In the genomic region with DNA sequence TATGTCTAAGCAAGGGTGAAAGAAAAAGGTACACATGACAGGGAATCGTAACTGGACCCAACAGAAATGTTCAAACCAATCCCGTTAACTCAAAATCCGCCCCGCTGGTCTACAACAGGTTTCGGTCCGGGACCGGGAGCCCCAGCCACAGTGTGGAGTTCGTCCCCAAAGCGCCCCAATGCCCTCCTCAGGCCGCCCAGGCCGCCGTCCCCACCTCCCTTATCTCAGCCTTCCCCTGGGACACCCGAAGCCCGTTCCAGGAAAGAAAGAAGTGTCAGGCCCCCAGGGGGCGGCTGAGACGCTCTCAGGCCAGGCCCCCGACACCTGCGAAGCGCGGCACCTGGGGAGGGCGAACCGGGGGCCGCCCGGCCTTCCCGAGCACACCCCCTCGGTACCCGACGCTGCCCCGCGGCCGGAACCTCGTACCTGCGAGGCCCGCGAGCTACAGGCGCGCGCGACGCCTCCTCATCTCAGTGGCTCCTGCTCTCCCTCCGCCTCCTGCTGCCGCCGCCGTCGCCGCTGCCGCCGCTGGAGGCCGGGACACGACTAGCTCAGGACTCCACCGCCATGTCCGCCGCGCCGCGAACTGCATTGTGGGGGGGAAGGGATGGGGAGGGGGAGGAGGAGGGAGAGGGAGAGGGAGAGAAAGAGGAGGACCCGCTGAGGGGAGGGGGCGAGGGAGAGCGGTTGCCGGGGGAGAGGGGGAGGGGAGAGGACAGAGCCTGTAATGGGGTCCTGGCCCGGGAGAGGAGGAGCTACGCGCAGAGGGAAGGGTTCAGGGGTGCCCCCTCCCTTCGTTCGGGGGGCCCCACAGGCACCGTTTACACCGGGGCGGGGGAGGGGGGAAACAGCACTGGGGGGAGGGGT, we compare ENCODE assay signal across 8 cellular contexts. TPM values are rescaled to one million over a fixed set of nuclear protein-coding genes. Genes with fewer than 3 reads are reported as not detected.
DNase-seq lines count a peak whose midpoint lies in the region; ATAC-seq and TF ChIP-seq lines count a peak whose summit lies in the region.

A gene with protein sequence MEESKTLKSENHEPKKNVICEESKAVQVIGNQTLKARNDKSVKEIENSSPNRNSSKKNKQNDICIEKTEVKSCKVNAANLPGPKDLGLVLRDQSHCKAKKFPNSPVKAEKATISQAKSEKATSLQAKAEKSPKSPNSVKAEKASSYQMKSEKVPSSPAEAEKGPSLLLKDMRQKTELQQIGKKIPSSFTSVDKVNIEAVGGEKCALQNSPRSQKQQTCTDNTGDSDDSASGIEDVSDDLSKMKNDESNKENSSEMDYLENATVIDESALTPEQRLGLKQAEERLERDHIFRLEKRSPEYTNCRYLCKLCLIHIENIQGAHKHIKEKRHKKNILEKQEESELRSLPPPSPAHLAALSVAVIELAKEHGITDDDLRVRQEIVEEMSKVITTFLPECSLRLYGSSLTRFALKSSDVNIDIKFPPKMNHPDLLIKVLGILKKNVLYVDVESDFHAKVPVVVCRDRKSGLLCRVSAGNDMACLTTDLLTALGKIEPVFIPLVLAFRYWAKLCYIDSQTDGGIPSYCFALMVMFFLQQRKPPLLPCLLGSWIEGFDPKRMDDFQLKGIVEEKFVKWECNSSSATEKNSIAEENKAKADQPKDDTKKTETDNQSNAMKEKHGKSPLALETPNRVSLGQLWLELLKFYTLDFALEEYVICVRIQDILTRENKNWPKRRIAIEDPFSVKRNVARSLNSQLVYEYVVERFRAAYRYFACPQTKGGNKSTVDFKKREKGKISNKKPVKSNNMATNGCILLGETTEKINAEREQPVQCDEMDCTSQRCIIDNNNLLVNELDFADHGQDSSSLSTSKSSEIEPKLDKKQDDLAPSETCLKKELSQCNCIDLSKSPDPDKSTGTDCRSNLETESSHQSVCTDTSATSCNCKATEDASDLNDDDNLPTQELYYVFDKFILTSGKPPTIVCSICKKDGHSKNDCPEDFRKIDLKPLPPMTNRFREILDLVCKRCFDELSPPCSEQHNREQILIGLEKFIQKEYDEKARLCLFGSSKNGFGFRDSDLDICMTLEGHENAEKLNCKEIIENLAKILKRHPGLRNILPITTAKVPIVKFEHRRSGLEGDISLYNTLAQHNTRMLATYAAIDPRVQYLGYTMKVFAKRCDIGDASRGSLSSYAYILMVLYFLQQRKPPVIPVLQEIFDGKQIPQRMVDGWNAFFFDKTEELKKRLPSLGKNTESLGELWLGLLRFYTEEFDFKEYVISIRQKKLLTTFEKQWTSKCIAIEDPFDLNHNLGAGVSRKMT (N-terminal part only) (minus strand): TSS at position 588 of the 867 bp plus-strand sequence. CDS start 26,812 bp downstream, outside the sequence.

- no peaks in the 10 kb centered on the region for H3K36me3 Mint-ChIP-seq in activated naive CD4-positive, alpha-beta T cell treated with anti-CD3 and anti-CD28 coated beads, Interleukin-2, amount 50 U/mL, for 72 hours

- H3K27me3 ChIP-seq in MG63 = no peaks in the 10 kb centered on the region
- H3K27me3 ChIP-seq in osteoblast (ENCODE audit: insufficient read depth, low read length) = no peaks in the 10 kb centered on the region

- no peak for TF ChIP-seq CTCF in osteoblast (IDR thresholded peaks at IDR 0.05; ENCODE audit: extremely low read depth, low read depth, low read length)

- H3K9me3 ChIP-seq in MG63 = no peaks in the 10 kb centered on the region
- no peaks in the 10 kb centered on the region for H3K9me3 ChIP-seq in SK-N-MC (ENCODE audit: low read depth, low read length)
- no peaks in the 10 kb centered on the region for H3K9me3 ChIP-seq in osteoblast (ENCODE audit: low read depth, low read length)

- H2AFZ ChIP-seq in osteoblast (ENCODE audit: low read length) = peak within 1 kb of the TSS; percentile 90

- H3K36me3 ChIP-seq in MG63 (no peaks in the 10 kb centered on the region), SK-N-MC (ENCODE audit: insufficient read depth, low read length) (no peaks in the 10 kb centered on the region), osteoblast (ENCODE audit: insufficient read depth, low read length) (no peaks in the 10 kb centered on the region)

- peak within 1 kb of the TSS; percentile 97 for H3K4me2 ChIP-seq in osteoblast (ENCODE audit: insufficient read depth, low read length)

- H3K27ac ChIP-seq in SK-N-MC (peak within 1 kb of the TSS; percentile 84), osteoblast (ENCODE audit: low read depth, low read length) (peak within 1 kb of the TSS; percentile 66), temporal lobe (ENCODE audit: low read depth, low read length) (peak within 1 kb of the TSS; percentile 61)

- intact Hi-C loops in head of caudate nucleus (cut with DNase I) = loop anchor here (10.0 kb wide), 2 partner anchors 148 to 152 kb away; a partner anchor contains a TSS

- ATAC-seq in GM21825 (IDR thresholded peaks at IDR 0.05; ENCODE audit: unreplicated experiment) = peak; percentile 36
- ATAC-seq in activated naive CD4-positive, alpha-beta T cell treated with anti-CD3 and anti-CD28 coated beads, Interleukin-2, amount 50 U/mL, for 72 hours = peak; percentile 62 to 65

- peak within 1 kb of the TSS; percentile 87 for H3K9ac ChIP-seq in SK-N-MC (ENCODE audit: insufficient read length)

- peaks cover 12% of the 10 kb centered on the region for H3K4me1 ChIP-seq in osteoblast (ENCODE audit: insufficient read depth, low read length)

- peak within 1 kb of the TSS; percentile 94 for H3K4me3 ChIP-seq in MG63
- H3K4me3 ChIP-seq in SK-N-MC = peak within 1 kb of the TSS; percentile 96
- H3K4me3 ChIP-seq in osteoblast (ENCODE audit: insufficient read depth, low read length) = peak within 1 kb of the TSS; percentile 87

- H3K9me3 Mint-ChIP-seq in activated naive CD4-positive, alpha-beta T cell treated with anti-CD3 and anti-CD28 coated beads, Interleukin-2, amount 50 U/mL, for 72 hours = no peaks in the 10 kb centered on the region

- peaks cover 47% of the 10 kb centered on the region for H3K79me2 ChIP-seq in osteoblast (ENCODE audit: insufficient read depth, low read length)

- peak; percentile 86 for DNase-seq in DMS79 (lab: John Stamatoyannopoulos, UW)
- DNase-seq in MG63 = peak; percentile 76
- DNase-seq in SK-N-MC (ENCODE audit: low read depth, low spot score) = peak; percentile 18
- DNase-seq in activated naive CD4-positive, alpha-beta T cell treated with anti-CD3 and anti-CD28 coated beads, Interleukin-2, amount 50 U/mL, for 72 hours (ENCODE audit: low spot score in 2 of 2) = peak; percentile 73 to 76
- peak; percentile 53 to 91 (median 79) for DNase-seq in head of caudate nucleus
- DNase-seq in osteoblast (ENCODE audit: insufficient read length, low spot score, missing footprints) = peak; percentile 88

- peaks cover 23% of the 10 kb centered on the region for H4K20me1 ChIP-seq in osteoblast (ENCODE audit: insufficient read depth, low read length)

- H3K27ac Mint-ChIP-seq in activated naive CD4-positive, alpha-beta T cell treated with anti-CD3 and anti-CD28 coated beads, Interleukin-2, amount 50 U/mL, for 72 hours = peak within 1 kb of the TSS in 1 of 2 donors; percentile 84

RNA-seq across cellular contexts. Expression of the gene that starts here (rescaled TPM):
- total RNA-seq in MG63 (2014; rRNA removed; shearing (Covaris generic); ENCODE audit: low replicate concordance) = 10.9 and 60.2 TPM in 2 replicates
- total RNA-seq in activated naive CD4-positive, alpha-beta T cell treated with anti-CD3 and anti-CD28 coated beads, Interleukin-2, amount 50 U/mL, for 72 hours = 100 to 1,000 TPM in 1 of 2 donors, 10 to 100 TPM in 1; 81.0 to 111 TPM
- total RNA-seq in osteoblast (42.1 and 44.2 TPM in 2 replicates), temporal lobe (95.1 TPM)

Comparison
In these comparisons a context has a peak if more than half of its experiments do, and no peak if none do; other contexts are left out.
1. Peak in every context shown above with its lines: DNase-seq, ATAC-seq, H3K4me3 ChIP-seq and H3K27ac ChIP-seq.
2. DNase-seq: peak in every context shown above with its lines; median percentile 88 in osteoblast; 86 in DMS79; 79 in head of caudate nucleus; 76 in MG63; 74 in activated naive CD4-positive, alpha-beta T cell treated with anti-CD3 and anti-CD28 coated beads, Interleukin-2, amount 50 U/mL, for 72 hours; 18 in SK-N-MC.